1 cellular context compared by ENCODE assay signal in genomic region chr7:150451833-150452431, GRCh38.
TF ChIP-seq lines count a peak whose summit lies in the region.

No MANE protein-coding gene starts in this region.

TF ChIP-seq in GM12878, 131 proteins besides CTCF, POLR2A, EP300 and RAD21 (continued from another document and continues in another):
- no peak for TF ChIP-seq CUX1 (IDR thresholded peaks at IDR 0.05; ENCODE audit: insufficient replicate concordance, low read depth, low read length)
- TF ChIP-seq HSF1 (IDR thresholded peaks at IDR 0.05; ENCODE audit: low read depth, low read length) = no peak
- TF ChIP-seq SRF (IDR thresholded peaks at IDR 0.05; ENCODE audit: low read depth in 2 of 2, low read length in 2 of 2) = no peak
- TF ChIP-seq YY1 (IDR thresholded peaks at IDR 0.05; ENCODE audit: low read depth, low read length) = no peak
- TF ChIP-seq DPF2 (IDR thresholded peaks at IDR 0.05) = no peak
- no peak for TF ChIP-seq IKZF1 (conservative IDR thresholded peaks at IDR 0.05)
- no peak for TF ChIP-seq LARP7 (IDR thresholded peaks at IDR 0.05)
- TF ChIP-seq ATF7 (IDR thresholded peaks at IDR 0.05; ENCODE audit: low read depth) = peak; percentile 69; the same call in 1 of the 2 replicates
- TF ChIP-seq NR2C1 (IDR thresholded peaks at IDR 0.05) = no peak
- no peak for TF ChIP-seq CEBPB (IDR thresholded peaks at IDR 0.05; ENCODE audit: borderline replicate concordance in 1 of 2, low read depth in 2 of 2, low read length in 2 of 2)
- TF ChIP-seq ATF2 (IDR thresholded peaks at IDR 0.05; ENCODE audit: low read length) = peak; percentile 30; the same call in 1 of the 2 replicates
- no peak for TF ChIP-seq ZBTB4 (CRISPR knock-in tag; IDR thresholded peaks at IDR 0.05)
- no peak for TF ChIP-seq SUZ12 (IDR thresholded peaks at IDR 0.05; ENCODE audit: unreplicated experiment)
- TF ChIP-seq RELA (IDR thresholded peaks at IDR 0.05; ENCODE audit: borderline replicate concordance, partially characterized antibody) = no peak
- no peak for TF ChIP-seq MLLT1 (IDR thresholded peaks at IDR 0.05)
- TF ChIP-seq SUPT20H (IDR thresholded peaks at IDR 0.05; ENCODE audit: borderline replicate concordance, control insufficient read depth, low read depth, low read length) = no peak
- TF ChIP-seq POLR2AphosphoS2 (IDR thresholded peaks at IDR 0.05; ENCODE audit: low read depth, low read length) = no peak; the same call in 1 of the 2 replicates
- TF ChIP-seq GATAD2B (conservative IDR thresholded peaks at IDR 0.05; ENCODE audit: low read depth) = no peak
- TF ChIP-seq ESRRA (IDR thresholded peaks at IDR 0.05; ENCODE audit: low read length) = no peak
- 0 out of 2 replicates have a peak, but pooled peaks have one; percentile 76 for TF ChIP-seq PML (IDR thresholded peaks at IDR 0.05; ENCODE audit: low read length)
- TF ChIP-seq MTA2 (IDR thresholded peaks at IDR 0.05; ENCODE audit: low read depth) = peak; percentile 18; the same call in 1 of the 2 replicates
- no peak for TF ChIP-seq SPI1 (IDR thresholded peaks at IDR 0.05; ENCODE audit: borderline replicate concordance, insufficient read depth, low read depth, low read length)
- TF ChIP-seq ZNF217 (IDR thresholded peaks at IDR 0.05) = no peak
- TF ChIP-seq WRNIP1 (IDR thresholded peaks at IDR 0.05; ENCODE audit: borderline replicate concordance, low read depth, low read length) = no peak
- no peak for TF ChIP-seq JUND (IDR thresholded peaks at IDR 0.05; ENCODE audit: low read depth, low read length)
- peak in 1 of 2 experiments; percentile 16; a peak in 1 of 4 replicates for TF ChIP-seq IKZF2 (IDR thresholded peaks at IDR 0.05)
- TF ChIP-seq CEBPZ (IDR thresholded peaks at IDR 0.05; ENCODE audit: low read depth, low read length) = no peak
- TF ChIP-seq FOXK2 (IDR thresholded peaks at IDR 0.05) = no peak
- TF ChIP-seq ZNF622 (IDR thresholded peaks at IDR 0.05) = no peak
- TF ChIP-seq GABPA (IDR thresholded peaks at IDR 0.05; ENCODE audit: low read depth) = no peak
- peak; percentile 52; the same call in 1 of the 2 replicates for TF ChIP-seq HDGF (IDR thresholded peaks at IDR 0.05)
- TF ChIP-seq BCLAF1 (IDR thresholded peaks at IDR 0.05) = no peak
- TF ChIP-seq NRF1 (conservative IDR thresholded peaks at IDR 0.05; ENCODE audit: low read depth, low read length) = no peak
- TF ChIP-seq ZBTB33 (IDR thresholded peaks at IDR 0.05) = no peak
- TF ChIP-seq IRF5 (IDR thresholded peaks at IDR 0.05; ENCODE audit: borderline replicate concordance) = no peak
- TF ChIP-seq NFYA (IDR thresholded peaks at IDR 0.05; ENCODE audit: borderline replicate concordance, low read depth, low read length) = no peak
